In genomic region chr2:112821682-112822081, GRCh38 we compare ENCODE assay signal across 15 cellular contexts. TPM values are rescaled to one million over a fixed set of nuclear protein-coding genes. Genes with fewer than 3 reads are reported as not detected.
A peak's percentile ranks its signal among the peaks of the same experiment; 100 is the strongest.
DNase-seq lines count a peak whose midpoint lies in the region; ATAC-seq lines count a peak whose summit lies in the region.
"Had no signal": no experiment of that assay in that cellular context is flagged by ENCODE, and none has a peak within 500 bp of the region (broad histone marks: within the 10 kb centered on the region; RNA-seq: fewer than 3 reads in every experiment).

No MANE protein-coding gene starts in this region.

- H3K4me1 ChIP-seq in CD8-positive, alpha-beta memory T cell (ENCODE audit: insufficient read depth, low read length): no peaks in the 10 kb centered on the region
- H3K4me1 ChIP-seq: parathyroid adenoma had no signal

- H3K4me3 Mint-ChIP-seq in activated T-cell treated with anti-CD3 and anti-CD28 coated beads, Interleukin-2, amount 50 U/mL, for 72 hours: peak overlapping the region; percentile 4 to 85
- H3K4me3 Mint-ChIP-seq in stimulated activated memory B cell treated with anti-CD40 and anti-IgM and Interleukin-4, amounts not matched to agents 10 μg/mL and 1 μg/mL and 100 μg/mL, for 72 hours: no peak overlapping the region
- H3K4me3 Mint-ChIP-seq in CD8-positive, alpha-beta memory T cell: no peak overlapping the region

- peak overlapping the region; percentile 81 for H3K27ac Mint-ChIP-seq in activated T-cell treated with anti-CD3 and anti-CD28 coated beads, Interleukin-2, amount 50 U/mL, for 72 hours
- no peak overlapping the region for H3K27ac Mint-ChIP-seq in stimulated activated memory B cell treated with anti-CD40 and anti-IgM and Interleukin-4, amounts not matched to agents 10 μg/mL and 1 μg/mL and 100 μg/mL, for 72 hours
- H3K27ac Mint-ChIP-seq in CD8-positive, alpha-beta memory T cell: peak overlapping the region in 3 of 8 donors; percentile 23 to 66 (median 29)

- H3K36me3 Mint-ChIP-seq in activated T-cell treated with anti-CD3 and anti-CD28 coated beads, Interleukin-2, amount 50 U/mL, for 72 hours (ENCODE audit: insufficient read depth in 2 of 2): no peaks in the 10 kb centered on the region
- no peaks in the 10 kb centered on the region for H3K36me3 Mint-ChIP-seq in stimulated activated memory B cell treated with anti-CD40 and anti-IgM and Interleukin-4, amounts not matched to agents 10 μg/mL and 1 μg/mL and 100 μg/mL, for 72 hours
- H3K36me3 Mint-ChIP-seq in CD8-positive, alpha-beta memory T cell: no peaks in the 10 kb centered on the region

- H3K9me3 Mint-ChIP-seq in activated T-cell treated with anti-CD3 and anti-CD28 coated beads, Interleukin-2, amount 50 U/mL, for 72 hours: no peaks in the 10 kb centered on the region
- no peaks in the 10 kb centered on the region for H3K9me3 Mint-ChIP-seq in stimulated activated memory B cell treated with anti-CD40 and anti-IgM and Interleukin-4, amounts not matched to agents 10 μg/mL and 1 μg/mL and 100 μg/mL, for 72 hours
- H3K9me3 Mint-ChIP-seq in CD8-positive, alpha-beta memory T cell: no peaks in the 10 kb centered on the region

- no peak overlapping the region for H3K27ac ChIP-seq in CD8-positive, alpha-beta memory T cell (ENCODE audit: low read depth, low read length)
- H3K27ac ChIP-seq: parathyroid adenoma had no signal

- CTCF ChIA-PET in CD8-positive, alpha-beta memory T cell (lab: Charles Lee): no interaction called here

- H3K4me3 ChIP-seq in Jurkat, Clone E6-1 (ENCODE audit: low read length): no peak overlapping the region
- no peak overlapping the region for H3K4me3 ChIP-seq in CD8-positive, alpha-beta memory T cell (ENCODE audit: low read length)
- H3K4me3 ChIP-seq: HAP-1 had no signal

- no peaks in the 10 kb centered on the region for H3K27me3 ChIP-seq in CD8-positive, alpha-beta memory T cell (ENCODE audit: insufficient read depth, low read length, poor library complexity, severe bottlenecking)

- DNase-seq in activated T-cell treated with anti-CD3 and anti-CD28 coated beads for 48 hours (ENCODE audit: low read depth): peak; percentile 11
- DNase-seq in activated T-cell treated with anti-CD3 and anti-CD28 coated beads, Interleukin-2, amount 50 U/mL, for 1 hour: no peak
- peak; percentile 34 for DNase-seq in Jurkat, Clone E6-1 (ENCODE audit: low read depth, low spot score)
- DNase-seq in activated T-cell treated with anti-CD3 and anti-CD28 coated beads, Interleukin-2, amount 50 U/mL, for 72 hours: peak; percentile 31 to 38
- no peak for DNase-seq in HK-2 (ENCODE audit: unreplicated experiment)
- DNase-seq in CD8-positive, alpha-beta memory T cell: no peak
- DNase-seq: DMS153, mesendoderm, NCI-H2029 had no signal

- H3K9me3 ChIP-seq in CD8-positive, alpha-beta memory T cell (ENCODE audit: low read length): no peaks in the 10 kb centered on the region
- H3K9me3 ChIP-seq: HAP-1 had no signal

- POLR2A ChIA-PET in CD8-positive, alpha-beta memory T cell (lab: Charles Lee): no interaction called here

- ATAC-seq in activated T-cell treated with anti-CD3 and anti-CD28 coated beads, Interleukin-2, amount 50 U/mL, for 72 hours (replicated peaks in 1 of 2): peak; percentile 58 to 61
- peak; percentile 54 for ATAC-seq in stimulated activated memory B cell treated with anti-CD40 and anti-IgM and Interleukin-4, amounts not matched to agents 10 μg/mL and 1 μg/mL and 100 μg/mL, for 72 hours
- no peak for ATAC-seq in GM21825 (IDR thresholded peaks at IDR 0.05; ENCODE audit: unreplicated experiment)

- peaks cover 19% of the 10 kb centered on the region for H3K27me3 Mint-ChIP-seq in activated T-cell treated with anti-CD3 and anti-CD28 coated beads, Interleukin-2, amount 50 U/mL, for 72 hours (ENCODE audit: low read depth)
- H3K27me3 Mint-ChIP-seq in stimulated activated memory B cell treated with anti-CD40 and anti-IgM and Interleukin-4, amounts not matched to agents 10 μg/mL and 1 μg/mL and 100 μg/mL, for 72 hours: no peaks in the 10 kb centered on the region
- no peaks in the 10 kb centered on the region for H3K27me3 Mint-ChIP-seq in CD8-positive, alpha-beta memory T cell

- peaks cover 22% of the 10 kb centered on the region for H3K4me1 Mint-ChIP-seq in activated T-cell treated with anti-CD3 and anti-CD28 coated beads, Interleukin-2, amount 50 U/mL, for 72 hours (ENCODE audit: low read depth)
- peaks cover 17% of the 10 kb centered on the region for H3K4me1 Mint-ChIP-seq in stimulated activated memory B cell treated with anti-CD40 and anti-IgM and Interleukin-4, amounts not matched to agents 10 μg/mL and 1 μg/mL and 100 μg/mL, for 72 hours
- H3K4me1 Mint-ChIP-seq in CD8-positive, alpha-beta memory T cell: peaks cover 11 to 17% (median 16%) of the 10 kb centered on the region in 3 donors

- H3K36me3 ChIP-seq in CD8-positive, alpha-beta memory T cell (ENCODE audit: insufficient read depth, low read length): no peaks in the 10 kb centered on the region
- H3K36me3 ChIP-seq: HAP-1 had no signal

RNA-seq across cellular contexts. Expression of gene IL1B, which starts 14.9 kb away (rescaled TPM):
- polyA plus RNA-seq in Jurkat, Clone E6-1 (2012; ENCODE audit: insufficient read depth, insufficient read length): not detected
- under 1 TPM in 1 of 2 donors, not detected in 1; 0.14 TPM for total RNA-seq in activated T-cell treated with anti-CD3 and anti-CD28 coated beads, Interleukin-2, amount 50 U/mL, for 72 hours
- total RNA-seq in CD8-positive, alpha-beta memory T cell: not detected
- not detected for polyA plus RNA-seq in CD8-positive, alpha-beta memory T cell
- total RNA-seq: dermis microvascular lymphatic vessel endothelial cell had no signal

RNA-seq across cellular contexts. Expression of gene IL1A, which starts 37.4 kb away (rescaled TPM):
- polyA plus RNA-seq in Jurkat, Clone E6-1 (2012; ENCODE audit: insufficient read depth, insufficient read length): not detected
- total RNA-seq in activated T-cell treated with anti-CD3 and anti-CD28 coated beads, Interleukin-2, amount 50 U/mL, for 72 hours: 1 to 10 TPM; 1.4 to 6.6 TPM
- total RNA-seq in CD8-positive, alpha-beta memory T cell: 1 to 10 TPM; 2.2 to 3.1 TPM
- not detected for polyA plus RNA-seq in CD8-positive, alpha-beta memory T cell
- total RNA-seq: dermis microvascular lymphatic vessel endothelial cell, SK-MEL-5 had no signal

RNA-seq across cellular contexts. Expression of gene CKAP2L, which starts 57.3 kb away (rescaled TPM):
- 37.0 TPM for polyA plus RNA-seq in Jurkat, Clone E6-1 (2012; ENCODE audit: insufficient read depth, insufficient read length)
- total RNA-seq in activated T-cell treated with anti-CD3 and anti-CD28 coated beads, Interleukin-2, amount 50 U/mL, for 72 hours: 10 to 100 TPM; 45.5 to 47.7 TPM
- 10 to 100 TPM; 19.1 to 19.6 TPM for total RNA-seq in CD8-positive, alpha-beta memory T cell
- polyA plus RNA-seq in CD8-positive, alpha-beta memory T cell: not detected

Comparison
In these comparisons a context has a peak if more than half of its experiments do, and no peak if none do; other contexts are left out.
1. DNase-seq: peak in activated T-cell treated with anti-CD3 and anti-CD28 coated beads for 48 hours (single experiment), Jurkat, Clone E6-1 (single experiment) and activated T-cell treated with anti-CD3 and anti-CD28 coated beads, Interleukin-2, amount 50 U/mL, for 72 hours (2 of 2); none in activated T-cell treated with anti-CD3 and anti-CD28 coated beads, Interleukin-2, amount 50 U/mL, for 1 hour (single experiment), HK-2 (single experiment) and CD8-positive, alpha-beta memory T cell (0 of 5).
2. H3K4me3 Mint-ChIP-seq: peak in activated T-cell treated with anti-CD3 and anti-CD28 coated beads, Interleukin-2, amount 50 U/mL, for 72 hours (2 of 2); none in stimulated activated memory B cell treated with anti-CD40 and anti-IgM and Interleukin-4, amounts not matched to agents 10 μg/mL and 1 μg/mL and 100 μg/mL, for 72 hours (single experiment) and CD8-positive, alpha-beta memory T cell (0 of 7).